ENCODE assay signal across 27 cellular contexts in the genomic region with DNA sequence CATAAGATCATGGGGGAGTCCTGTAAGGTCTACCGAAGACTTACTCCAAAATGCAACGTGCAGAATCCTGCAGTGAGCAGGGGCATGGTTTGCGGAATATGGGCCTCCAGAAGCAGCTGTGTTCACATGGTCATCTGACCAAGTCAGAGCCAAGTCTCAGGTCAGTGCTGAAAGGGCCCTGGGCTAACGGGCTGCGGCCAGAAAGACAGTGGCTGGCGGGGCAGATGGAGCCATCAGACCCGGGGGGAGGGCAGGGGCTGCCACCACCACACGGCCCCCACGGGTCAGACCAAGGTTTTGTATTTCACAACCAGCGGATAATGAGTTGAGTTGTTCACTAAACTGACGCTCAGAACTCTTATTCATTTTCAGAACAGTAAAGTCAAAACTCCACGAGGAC.
"Had no signal": no experiment of that assay in that cellular context is flagged by ENCODE, and none has a peak within 500 bp of the region (broad histone marks: within the 10 kb centered on the region; RNA-seq: fewer than 3 reads in every experiment).

No MANE protein-coding gene starts in this region.

- H3K4me1 ChIP-seq: ascending aorta, breast epithelium had no signal

- H3K27me3 Mint-ChIP-seq: activated CD4-positive, alpha-beta T cell treated with anti-CD3 and anti-CD28 coated beads, Interleukin-2, amount 10 ng/mL, durations not matched to agents 24 days and 14 days; dendritic cell treated with granulocyte-macrophage colony-stimulating factor and Interleukin-4, amounts not matched to agents 40 ng/mL and 50 ng/mL, for 4 days had no signal

- ATAC-seq: activated CD4-positive, alpha-beta T cell treated with anti-CD3 and anti-CD28 coated beads for 36 hours; activated T-cell treated with anti-CD3 and anti-CD28 coated beads, Interleukin-2, amount 50 U/mL, for 72 hours; esophagus mucosa had no signal

- H3K27ac Mint-ChIP-seq: activated CD4-positive, alpha-beta memory T cell treated with anti-CD3 and anti-CD28 coated beads for 36 hours; activated CD4-positive, alpha-beta T cell treated with anti-CD3 and anti-CD28 coated beads for 36 hours; activated CD4-positive, alpha-beta T cell treated with anti-CD3 and anti-CD28 coated beads, Interleukin-2, amount 10 ng/mL, durations not matched to agents 24 days and 14 days; activated naive CD8-positive, alpha-beta T cell; activated T-cell treated with anti-CD3 and anti-CD28 coated beads, Interleukin-2, amount 50 U/mL, for 24 hours; activated T-cell treated with anti-CD3 and anti-CD28 coated beads, Interleukin-2, amount 50 U/mL, for 72 hours; dendritic cell treated with granulocyte-macrophage colony-stimulating factor and Interleukin-4, amounts not matched to agents 40 ng/mL and 50 ng/mL, for 4 days; endodermal cell had no signal

- H3K4me1 Mint-ChIP-seq: activated CD4-positive, alpha-beta T cell treated with anti-CD3 and anti-CD28 coated beads for 36 hours; activated CD4-positive, alpha-beta T cell treated with anti-CD3 and anti-CD28 coated beads, Interleukin-2, amount 10 ng/mL, durations not matched to agents 24 days and 14 days; endodermal cell had no signal

- H3K4me3 ChIP-seq: ascending aorta, breast epithelium, cardiac muscle cell, coronary artery, dorsolateral prefrontal cortex had no signal

- DNase-seq: activated CD4-positive, alpha-beta memory T cell treated with anti-CD3 and anti-CD28 coated beads for 36 hours; activated CD4-positive, alpha-beta T cell treated with anti-CD3 and anti-CD28 coated beads for 36 hours; activated CD4-positive, alpha-beta T cell treated with anti-CD3 and anti-CD28 coated beads, Interleukin-2, amount 10 ng/mL, durations not matched to agents 24 days and 14 days; activated CD4-positive, CD25-positive, alpha-beta regulatory T cell; activated CD4-positive, CD25-positive, alpha-beta regulatory T cell treated with anti-CD3 and anti-CD28 coated beads, Interleukin-2, amount 50 U/mL, for 72 hours; activated CD8-positive, alpha-beta memory T cell treated with anti-CD3 and anti-CD28 coated beads, Interleukin-2, amount 50 U/mL, for 48 hours; activated gamma-delta T cell; activated naive CD4-positive, alpha-beta T cell treated with anti-CD3 and anti-CD28 coated beads, Interleukin-2, amount 50 U/mL, for 16 hours; activated naive CD4-positive, alpha-beta T cell treated with Interleukin-2 at 50 U/mL for 16 hours; activated T-cell treated with anti-CD3 and anti-CD28 coated beads for 4 hours; activated T-cell treated with anti-CD3 and anti-CD28 coated beads, Interleukin-2, amount 50 U/mL, for 24 hours; activated T-cell treated with anti-CD3 and anti-CD28 coated beads, Interleukin-2, amount 50 U/mL, for 72 hours; amniotic stem cell; central memory CD4-positive, alpha-beta T cell; cerebellar nuclear complex; dorsolateral prefrontal cortex; effector memory CD4-positive, alpha-beta T cell; endodermal cell; T-helper 2 cell had no signal

- H3K9me3 ChIP-seq: ascending aorta had no signal

- H3K27ac ChIP-seq: ascending aorta, breast epithelium, cardiac muscle cell, coronary artery, dorsolateral prefrontal cortex had no signal

- H3K4me3 Mint-ChIP-seq: activated CD4-positive, alpha-beta memory T cell treated with anti-CD3 and anti-CD28 coated beads for 36 hours; activated CD4-positive, alpha-beta T cell treated with anti-CD3 and anti-CD28 coated beads for 36 hours; activated CD4-positive, alpha-beta T cell treated with anti-CD3 and anti-CD28 coated beads, Interleukin-2, amount 10 ng/mL, durations not matched to agents 24 days and 14 days; activated naive CD8-positive, alpha-beta T cell; activated T-cell treated with anti-CD3 and anti-CD28 coated beads, Interleukin-2, amount 50 U/mL, for 24 hours; activated T-cell treated with anti-CD3 and anti-CD28 coated beads, Interleukin-2, amount 50 U/mL, for 72 hours; brain; dendritic cell treated with granulocyte-macrophage colony-stimulating factor and Interleukin-4, amounts not matched to agents 40 ng/mL and 50 ng/mL, for 4 days; endodermal cell had no signal

- H3K36me3 ChIP-seq: ascending aorta, breast epithelium, cardiac muscle cell had no signal

- H3K27me3 ChIP-seq: ascending aorta, breast epithelium, cardiac muscle cell had no signal

- H3K36me3 Mint-ChIP-seq: activated CD4-positive, alpha-beta memory T cell treated with anti-CD3 and anti-CD28 coated beads for 36 hours; activated naive CD8-positive, alpha-beta T cell had no signal

- H3K9me3 Mint-ChIP-seq: activated T-cell treated with anti-CD3 and anti-CD28 coated beads, Interleukin-2, amount 50 U/mL, for 24 hours had no signal
